Comparison of ENCODE assay signal across 14 cellular contexts in genomic region chr15:58241872-58242271, GRCh38.
DNase-seq lines count a peak whose midpoint lies in the region; ATAC-seq and TF ChIP-seq lines count a peak whose summit lies in the region.
"Had no signal": no experiment of that assay in that cellular context is flagged by ENCODE, and none has a peak within 500 bp of the region (broad histone marks: within the 10 kb centered on the region; RNA-seq: fewer than 3 reads in every experiment).

No MANE protein-coding gene starts in this region.

- peak; percentile 30 for DNase-seq in AG20443 (ENCODE audit: low spot score)
- peak; percentile 22 for DNase-seq in HEK293T (ENCODE audit: extremely low spot score)
- peak; percentile 34 for DNase-seq in NCI-H774 (lab: John Stamatoyannopoulos, UW)
- no peak for DNase-seq in right cardiac atrium
- DNase-seq in GM20000 (ENCODE audit: low spot score) = no peak
- DNase-seq in NCI-H2196 treated with DMSO at 0.1 percent for 48 hours (lab: John Stamatoyannopoulos, UW; ENCODE audit: unreplicated experiment) = no peak
- DNase-seq in substantia nigra (lab: John Stamatoyannopoulos, UW) = no peak
- DNase-seq: activated naive CD4-positive, alpha-beta T cell treated with anti-CD3 and anti-CD28 coated beads, Interleukin-2, amount 10 ng/mL, durations not matched to agents 7 days and 5 days; BE2C; GF-D8; NCI-H2081; SHP77; stimulated activated naive B cell treated with anti-CD40 and anti-IgM and Interleukin-4, amounts not matched to agents 10 μg/mL and 1 μg/mL and 100 μg/mL, for 72 hours had no signal

- H3K4me3 ChIP-seq in right cardiac atrium (ENCODE audit: low read length) = no peak overlapping the region

- POLR2A ChIA-PET in HEK293T (lab: Yijun Ruan, JAX) = no interaction called here

- H3K27ac ChIP-seq in right cardiac atrium (ENCODE audit: low read length) (peak overlapping the region; percentile 55), substantia nigra (ENCODE audit: low read depth, low read length, poor library complexity, severe bottlenecking) (no peak overlapping the region)

- 59% methylated on average over 7 of the region's 7 CpGs for WGBS in right cardiac atrium

- intact Hi-C loops in right cardiac atrium (cut with DNase I) = no loop called here

- ATAC-seq in right cardiac atrium (peak; percentile 44 to 63), GM19328 (IDR thresholded peaks at IDR 0.05; ENCODE audit: unreplicated experiment) (no peak)
- ATAC-seq: stimulated activated naive B cell treated with anti-CD40 and anti-IgM and Interleukin-4, amounts not matched to agents 10 μg/mL and 1 μg/mL and 100 μg/mL, for 72 hours had no signal

- TF ChIP-seq CTCF in GM20000 (IDR thresholded peaks at IDR 0.05; ENCODE audit: extremely low read depth, missing control alignments) = no peak

- H3K9me3 ChIP-seq in right cardiac atrium (ENCODE audit: control insufficient read depth, low read length) = no peaks in the 10 kb centered on the region
- H3K9me3 ChIP-seq: BE2C had no signal

- CTCF ChIA-PET in HEK293T (lab: Yijun Ruan, JAX) = interaction anchor here (0.5 kb wide), 1 partner anchor 88 kb away, joined by 3 read pairs; no protein-coding TSS in a partner anchor

- H3K4me1 ChIP-seq in right cardiac atrium (ENCODE audit: control insufficient read depth, insufficient read depth, low read length) = peaks cover 6% of the 10 kb centered on the region
- H3K4me1 ChIP-seq: BE2C had no signal

- no peaks in the 10 kb centered on the region for H3K27me3 ChIP-seq in right cardiac atrium (ENCODE audit: control insufficient read depth, insufficient read depth)
- H3K27me3 ChIP-seq: BE2C had no signal

TF ChIP-seq in HEK293T, 16 proteins besides CTCF, POLR2A, EP300 and RAD21:
- no peak for TF ChIP-seq PKNOX1 (IDR thresholded peaks at IDR 0.05)
- TF ChIP-seq HDGF (IDR thresholded peaks at IDR 0.05; ENCODE audit: borderline replicate concordance) = no peak

Comparison
In these comparisons a context has a peak if more than half of its experiments do, and no peak if none do; other contexts are left out.
1. DNase-seq: peak in AG20443 (single experiment), HEK293T (single experiment) and NCI-H774 (single experiment); none in right cardiac atrium (0 of 3), GM20000 (single experiment), NCI-H2196 treated with DMSO at 0.1 percent for 48 hours (single experiment) and substantia nigra (0 of 49).